24 cellular contexts compared by ENCODE assay signal in the genomic region with DNA sequence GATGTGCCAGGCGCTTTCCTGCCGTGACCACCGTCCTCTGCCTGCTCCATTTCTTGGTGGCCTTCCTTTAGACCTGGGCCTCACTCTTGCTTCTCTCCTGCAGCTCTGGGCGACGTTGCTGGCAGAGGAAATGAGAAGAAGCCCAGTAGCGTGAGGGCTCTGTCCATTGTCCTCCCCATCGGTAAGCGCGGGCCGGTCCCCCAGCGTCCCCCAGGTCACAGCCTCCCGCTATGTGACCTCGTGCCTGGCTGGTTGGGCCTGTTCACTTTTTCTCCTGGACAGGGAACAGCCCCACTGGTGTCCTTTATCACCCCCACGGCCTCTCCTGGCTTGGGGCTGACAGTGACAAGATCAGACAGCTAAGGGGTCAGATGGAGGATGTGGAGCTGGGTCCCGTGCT.
"Had no signal": no experiment of that assay in that cellular context is flagged by ENCODE, and none has a peak within 500 bp of the region (broad histone marks: within the 10 kb centered on the region; RNA-seq: fewer than 3 reads in every experiment).

No MANE protein-coding gene starts in this region.

- H3K4me2 ChIP-seq: hepatocyte, neural progenitor cell had no signal

- H3K27ac ChIP-seq: coronary artery, hepatocyte, left ventricle myocardium inferior, lower lobe of right lung, neural progenitor cell, pancreas had no signal

- FAIRE-seq: endothelial cell of umbilical vein, kidney, pancreas had no signal

- H3K4me1 ChIP-seq: neural progenitor cell, pancreas had no signal

- H3K27me3 ChIP-seq: hepatocyte, neural progenitor cell, pancreas, tibial nerve had no signal

- H2AFZ ChIP-seq: hepatocyte, neural progenitor cell had no signal

- ATAC-seq: left cardiac atrium; lower lobe of right lung; natural killer cell treated with Interleukin-12 subunit alpha and Interleukin-12 subunit beta and Interleukin-15 and Interleukin-18, amount 100 ng/mL, for 72 hours; pancreas; right cardiac atrium; stimulated activated effector memory CD8-positive, alpha-beta T cell treated with anti-CD3 and anti-CD28 coated beads, Interleukin-12 subunit alpha, Interleukin-12 subunit beta, amount 100 ng/mL, for 72 hours; stimulated activated naive CD8-positive, alpha-beta T cell treated with anti-CD3 and anti-CD28 coated beads, Interleukin-15, Interleukin-2, amounts not matched to agents 100 U/mL and 50 U/mL, for 24 hours had no signal

- DNase-seq: effector CD4-positive, alpha-beta T cell; endodermal cell; erythroblast; foreskin melanocyte; head of caudate nucleus; kidney; left cardiac atrium; left ventricle myocardium inferior; lower lobe of right lung; mesenchymal stem cell; midbrain; nucleus accumbens; pancreas; right cardiac atrium; stimulated activated CD4-positive, alpha-beta T cell treated with anti-CD3 and anti-CD28 coated beads, Interleukin-4, amount 100 ng/mL, for 1 hour; stimulated activated CD8-positive, alpha-beta memory T cell treated with anti-CD3 and anti-CD28 coated beads, Interleukin-4, amount 100 ng/mL, for 48 hours; stimulated activated naive CD8-positive, alpha-beta T cell treated with anti-CD3 and anti-CD28 coated beads, Interleukin-15, Interleukin-2, amounts not matched to agents 100 U/mL and 50 U/mL, for 24 hours had no signal

- H3K4me3 ChIP-seq: coronary artery, hepatocyte, left ventricle myocardium inferior, lower lobe of right lung, neural progenitor cell, pancreas, tibial nerve had no signal

- H3K9ac ChIP-seq: neural progenitor cell had no signal

- H3K9me3 ChIP-seq: left ventricle myocardium inferior, lower lobe of right lung, pancreas, tibial nerve had no signal
